Comparison of ENCODE assay signal across 8 cellular contexts in genomic region chr6:42661540-42662153, GRCh38.
DNase-seq lines count a peak whose midpoint lies in the region; ATAC-seq, FAIRE-seq and TF ChIP-seq lines count a peak whose summit lies in the region.

No MANE protein-coding gene starts in this region.

- H3K36me3 Mint-ChIP-seq in activated CD4-positive, alpha-beta T cell treated with anti-CD3 and anti-CD28 coated beads, Interleukin-2, amount 10 ng/mL, durations not matched to agents 24 days and 14 days (ENCODE audit: low read depth): peaks cover 58% of the 10 kb centered on the region

- no peak for TF ChIP-seq POLR2A in HepG2 (IDR thresholded peaks at IDR 0.05; ENCODE audit: insufficient read depth in 1 of 2, low read depth in 2 of 2, low read length in 2 of 2)

- H3K4me2 ChIP-seq in HepG2 (ENCODE audit: low read depth, low read length): no peak overlapping the region

- BruUV-seq in HepG2 (replicated peaks; lab: Mats Ljungman, UMichigan): no TSS peak

- TF ChIP-seq RAD21 in HepG2 (CRISPR knock-in tag; IDR thresholded peaks at IDR 0.05): peak; percentile 86

- intact Hi-C loops in activated CD4-positive, alpha-beta T cell treated with anti-CD3 and anti-CD28 coated beads, Interleukin-2, amount 10 ng/mL, durations not matched to agents 24 days and 14 days (cut with micrococcal nuclease): loop anchor here (1.0 kb wide), 3 partner anchors 65 to 238 kb away; no protein-coding TSS in a partner anchor
- intact Hi-C loops in colonic mucosa (cut with DNase I) (loop anchor here (2.0 to 5.0 kb wide), 2 partner anchors 66 to 215 kb away; no protein-coding TSS in a partner anchor), HepG2 (cut with micrococcal nuclease; ENCODE audit: unreplicated experiment) (loop anchor here (1.0 kb wide), 3 partner anchors 65 to 238 kb away; no protein-coding TSS in a partner anchor)

- no peaks in the 10 kb centered on the region for H4K20me1 ChIP-seq in HepG2 (ENCODE audit: insufficient read depth, low read length)

- TF ChIP-seq CTCF in HEK293 (tag by site-specific recombination; IDR thresholded peaks at IDR 0.05): peak; percentile 47; the same call in 1 of the 2 replicates
- TF ChIP-seq CTCF in colonic mucosa (IDR thresholded peaks at IDR 0.05): peak; percentile 95
- TF ChIP-seq CTCF in HepG2 (CRISPR knock-in tag; IDR thresholded peaks at IDR 0.05): peak; percentile 88

- H3K27ac ChIP-seq in HEK293 (ENCODE audit: extremely low read depth, low read depth, low read length) (no peak overlapping the region), colonic mucosa (no peak overlapping the region), HepG2 (ENCODE audit: extremely low read length, insufficient read depth, low read length) (no peak overlapping the region)

- DNase-seq in AG20443 (ENCODE audit: low spot score) (peak; percentile 77), NCI-H526 treated with DMSO at 0.1 percent for 48 hours (lab: John Stamatoyannopoulos, UW) (peak; percentile 66), colonic mucosa (peak; percentile 85), HepG2 (ENCODE audit: low spot score) (peak; percentile 78)
- DNase-seq in activated CD4-positive, alpha-beta T cell treated with anti-CD3 and anti-CD28 coated beads, Interleukin-2, amount 10 ng/mL, durations not matched to agents 24 days and 14 days: peak; percentile 94
- peak; percentile 60 to 80 (median 73) for DNase-seq in stimulated activated CD4-positive, alpha-beta T cell treated with anti-CD3 and anti-CD28 coated beads, TNF-alpha, amount 100 ng/mL, for 1 hour (ENCODE audit: low read depth in 3 of 3, low spot score in 1 of 3)

- 5% methylated on average over 5 of the region's 5 CpGs for WGBS in HepG2 (ENCODE audit: low lambda C conversion rate)

- no peaks in the 10 kb centered on the region for H3K9me3 Mint-ChIP-seq in activated CD4-positive, alpha-beta T cell treated with anti-CD3 and anti-CD28 coated beads, Interleukin-2, amount 10 ng/mL, durations not matched to agents 24 days and 14 days

- no peak overlapping the region for H2AFZ ChIP-seq in HepG2 (ENCODE audit: low read length)

- H3K27ac Mint-ChIP-seq in activated CD4-positive, alpha-beta T cell treated with anti-CD3 and anti-CD28 coated beads, Interleukin-2, amount 10 ng/mL, durations not matched to agents 24 days and 14 days: no peak overlapping the region

- FAIRE-seq in HepG2 (lab: Jason Lieb, UNC): peak; percentile 52

- no peaks in the 10 kb centered on the region for H3K4me1 Mint-ChIP-seq in activated CD4-positive, alpha-beta T cell treated with anti-CD3 and anti-CD28 coated beads, Interleukin-2, amount 10 ng/mL, durations not matched to agents 24 days and 14 days

- H3K27me3 ChIP-seq in colonic mucosa (no peaks in the 10 kb centered on the region), HepG2 (ENCODE audit: control insufficient read depth in 1 of 2, insufficient read depth in 2 of 2, low read length in 2 of 2) (no peaks in the 10 kb centered on the region)

- peaks cover 75 to 80% of the 10 kb centered on the region in 2 experiments for H3K36me3 ChIP-seq in HEK293 (ENCODE audit: control insufficient read depth in 2 of 2, insufficient read depth in 1 of 2, low read length in 2 of 2)
- H3K36me3 ChIP-seq in colonic mucosa: peaks cover 27% of the 10 kb centered on the region
- peaks cover 13 to 76% of the 10 kb centered on the region in 2 experiments for H3K36me3 ChIP-seq in HepG2 (replicated peaks in 1 of 2; ENCODE audit: control insufficient read depth in 1 of 2, insufficient read depth in 2 of 2, low read length in 2 of 2)

- H3K4me1 ChIP-seq in HEK293 (ENCODE audit: control insufficient read depth, insufficient read depth, low read length) (no peaks in the 10 kb centered on the region), colonic mucosa (no peaks in the 10 kb centered on the region), HepG2 (ENCODE audit: insufficient read depth, low read length) (no peaks in the 10 kb centered on the region)

- H3K79me2 ChIP-seq in HepG2 (ENCODE audit: insufficient read depth, low read length): no peaks in the 10 kb centered on the region

- no peaks in the 10 kb centered on the region for H3K27me3 Mint-ChIP-seq in activated CD4-positive, alpha-beta T cell treated with anti-CD3 and anti-CD28 coated beads, Interleukin-2, amount 10 ng/mL, durations not matched to agents 24 days and 14 days

- ATAC-seq in HepG2 (peak; percentile 83), GM18498 (IDR thresholded peaks at IDR 0.05; ENCODE audit: unreplicated experiment) (no peak)

- no peak overlapping the region for H3K4me3 ChIP-seq in HEK293 (ENCODE audit: low read depth, low read length)
- H3K4me3 ChIP-seq in colonic mucosa: no peak overlapping the region
- H3K4me3 ChIP-seq in HepG2 (replicated peaks in 1 of 3; ENCODE audit: insufficient read depth in 1 of 3, low read depth in 2 of 3, low read length in 3 of 3): no peak overlapping the region

- in situ Hi-C loops in HepG2 (cut with HindIII; ENCODE audit: extremely low pct_ligation_motif_present, low pct_unique_long_range_greater_than_20kb): loop anchor here (5.0 kb wide), 2 partner anchors 66 to 216 kb away; partner anchors contain the start of gene RPL7L1

- H3K9ac ChIP-seq in colonic mucosa (ENCODE audit: low read depth in 2 of 2, low read length in 2 of 2) (no peak overlapping the region), HepG2 (ENCODE audit: insufficient read depth, low read depth, low read length) (no peak overlapping the region)

- no peak for TF ChIP-seq EP300 in HepG2 (IDR thresholded peaks at IDR 0.05; ENCODE audit: low read depth in 2 of 2, low read length in 2 of 2)
- no peak for TF ChIP-seq EP300 in HepG2 (CRISPR knock-in tag; IDR thresholded peaks at IDR 0.05; ENCODE audit: borderline replicate concordance)

- H3K4me3 Mint-ChIP-seq in activated CD4-positive, alpha-beta T cell treated with anti-CD3 and anti-CD28 coated beads, Interleukin-2, amount 10 ng/mL, durations not matched to agents 24 days and 14 days: no peak overlapping the region

- H3K9me3 ChIP-seq in HEK293 (ENCODE audit: control insufficient read depth, insufficient read depth, low read depth, low read length) (no peaks in the 10 kb centered on the region), colonic mucosa (no peaks in the 10 kb centered on the region), HepG2 (ENCODE audit: low read length) (no peaks in the 10 kb centered on the region)

- POLR2A ChIA-PET in HEK293 (lab: Yijun Ruan, JAX) (interaction anchor here (0.5 to 1.4 kb wide), 5 partner anchors 64 to 230 kb away, joined by 3 to 5 read pairs (median 4); partner anchors contain the start of genes BICRAL, RPL7L1 and TBCC), HepG2 (lab: Yijun Ruan, JAX) (interaction anchor here (0.7 to 1.3 kb wide), 4 partner anchors 65 to 218 kb away, joined by 3 to 4 read pairs (median 4); partner anchors contain the start of gene TBCC)

- CTCF ChIA-PET in HEK293 (lab: Yijun Ruan, JAX) (interaction anchor here (0.5 to 7.1 kb wide), 68 partner anchors 9 to 1113 kb away, joined by 3 to 127 read pairs (median 4); partner anchors contain the start of genes KLHDC3, MEA1 and RPL7L1), HepG2 (lab: Yijun Ruan, JAX; ENCODE audit: low intra/inter-chr PET ratio, low total read pairs) (interaction anchor here (0.7 to 2.5 kb wide), 5 partner anchors 65 to 240 kb away, joined by 3 to 44 read pairs (median 15); no protein-coding TSS in a partner anchor)

TF ChIP-seq in HEK293, 187 proteins besides CTCF, POLR2A, EP300 and RAD21 (continues in another document):
- TF ChIP-seq ZSCAN16 (tag by site-specific recombination; IDR thresholded peaks at IDR 0.05): no peak
- TF ChIP-seq GLIS2 (tag by site-specific recombination; IDR thresholded peaks at IDR 0.05): no peak
- no peak for TF ChIP-seq ZNF529 (tag by site-specific recombination; IDR thresholded peaks at IDR 0.05; ENCODE audit: insufficient replicate concordance)
- TF ChIP-seq ZNF24 (tag by site-specific recombination; IDR thresholded peaks at IDR 0.05): no peak
- peak; percentile 88 for TF ChIP-seq ZNF2 (tag by site-specific recombination; IDR thresholded peaks at IDR 0.05)
- TF ChIP-seq YY1 (tag by site-specific recombination; IDR thresholded peaks at IDR 0.05): no peak
- TF ChIP-seq ZNF133 (tag by site-specific recombination; IDR thresholded peaks at IDR 0.05): no peak
- no peak for TF ChIP-seq ZNF211 (tag by site-specific recombination; IDR thresholded peaks at IDR 0.05; ENCODE audit: low read depth)
- TF ChIP-seq MZF1 (tag by site-specific recombination; IDR thresholded peaks at IDR 0.05; ENCODE audit: borderline replicate concordance): peak; percentile 85; the same call in 1 of the 2 replicates
- no peak for TF ChIP-seq ZNF580 (tag by site-specific recombination; IDR thresholded peaks at IDR 0.05)

TF ChIP-seq in HepG2, 621 proteins besides CTCF, POLR2A, EP300 and RAD21 (continues in another document):
- TF ChIP-seq SIN3B (IDR thresholded peaks at IDR 0.05; ENCODE audit: low read length) (0 out of 2 replicates have a peak, but pooled peaks have one; percentile 36), EED (CRISPR knock-in tag; IDR thresholded peaks at IDR 0.05) (no peak), PPARG (CRISPR knock-in tag; conservative IDR thresholded peaks at IDR 0.05) (0 out of 2 replicates have a peak, but pooled peaks have one; percentile 17), ZNF280D (CRISPR knock-in tag; IDR thresholded peaks at IDR 0.05) (no peak), ZNF17 (CRISPR knock-in tag; IDR thresholded peaks at IDR 0.05) (no peak), ATRX (CRISPR knock-in tag; IDR thresholded peaks at IDR 0.05; ENCODE audit: borderline replicate concordance) (no peak), FOXA3 (CRISPR knock-in tag; IDR thresholded peaks at IDR 0.05) (0 out of 2 replicates have a peak, but pooled peaks have one; percentile 12), KDM4B (CRISPR knock-in tag; IDR thresholded peaks at IDR 0.05) (no peak)
